11 cellular contexts compared by ENCODE assay signal in genomic region chr16:72474511-72475123, GRCh38.
DNase-seq lines count a peak whose midpoint lies in the region; ATAC-seq and TF ChIP-seq lines count a peak whose summit lies in the region.
"Had no signal": no experiment of that assay in that cellular context is flagged by ENCODE, and none has a peak within 500 bp of the region (broad histone marks: within the 10 kb centered on the region; RNA-seq: fewer than 3 reads in every experiment).

No MANE protein-coding gene starts in this region.

- no peak overlapping the region for H3K4me3 ChIP-seq in esophagus squamous epithelium
- H3K4me3 ChIP-seq: GM23338 had no signal

- WGBS in esophagus squamous epithelium, 2 donors, result 58 to 60% methylated on average over 2 of the region's 2 CpGs

- no peaks in the 10 kb centered on the region for H3K36me3 ChIP-seq in esophagus squamous epithelium

- no peaks in the 10 kb centered on the region for H3K27me3 ChIP-seq in esophagus squamous epithelium

- TF ChIP-seq CTCF in esophagus squamous epithelium (IDR thresholded peaks at IDR 0.05), result no peak

- no peaks in the 10 kb centered on the region for H3K9me3 ChIP-seq in esophagus squamous epithelium

- intact Hi-C loops in esophagus squamous epithelium (cut with DNase I), result no loop called here

- ATAC-seq in HG02763 (IDR thresholded peaks at IDR 0.05; ENCODE audit: unreplicated experiment) (no peak), GM19395 (IDR thresholded peaks at IDR 0.05; ENCODE audit: unreplicated experiment) (no peak)
- ATAC-seq: GM23338; naive thymus-derived CD8-positive, alpha-beta T cell had no signal

- DNase-seq in Daoy (ENCODE audit: low read depth), result peak; percentile 69
- DNase-seq in M059J (ENCODE audit: low read depth), result peak; percentile 98
- peak; percentile 94 for DNase-seq in astrocyte of the hippocampus (ENCODE audit: low read depth, low spot score)
- peak; percentile 83 for DNase-seq in myocyte (ENCODE audit: low read depth)
- DNase-seq in NOMO-1 treated with DMSO at 0.1 percent for 48 hours (lab: John Stamatoyannopoulos, UW; ENCODE audit: unreplicated experiment), result no peak
- no peak for DNase-seq in esophagus squamous epithelium (lab: John Stamatoyannopoulos, UW)
- DNase-seq: naive thymus-derived CD8-positive, alpha-beta T cell; RPMI8226 had no signal

- no peak for TF ChIP-seq POLR2A in esophagus squamous epithelium (IDR thresholded peaks at IDR 0.05)

- H3K4me1 ChIP-seq in esophagus squamous epithelium, result no peaks in the 10 kb centered on the region

- H3K27ac ChIP-seq in esophagus squamous epithelium, result no peak overlapping the region

Comparison
In these comparisons a context has a peak if more than half of its experiments do, and no peak if none do; other contexts are left out.
1. DNase-seq: peak in Daoy (single experiment), M059J (single experiment), astrocyte of the hippocampus (single experiment) and myocyte (single experiment); none in NOMO-1 treated with DMSO at 0.1 percent for 48 hours (single experiment) and esophagus squamous epithelium (single experiment).